In genomic region chr4:173168396-173169177, GRCh38 we compare ENCODE assay signal across 8 cellular contexts. TPM values are rescaled to one million over a fixed set of nuclear protein-coding genes. Genes with fewer than 3 reads are reported as not detected.
DNase-seq lines count a peak whose midpoint lies in the region; ATAC-seq and TF ChIP-seq lines count a peak whose summit lies in the region.

Gene GALNT7, plus strand, starts transcription at chr4:173168811. Its CDS starts 25 bp downstream, at chr4:173168836.

- H3K36me3 ChIP-seq in left lung: no peaks in the 10 kb centered on the region

- H3K27ac ChIP-seq in coronary artery (peak within 1 kb of the TSS; percentile 92 to 95), left lung (peak within 1 kb of the TSS; percentile 89 to 97)

- ATAC-seq in GM19035 (IDR thresholded peaks at IDR 0.05; ENCODE audit: unreplicated experiment) (peak; percentile 32), HG03280 (IDR thresholded peaks at IDR 0.05; ENCODE audit: unreplicated experiment) (peak; percentile 33), left lung (peak; percentile 83)

- no peaks in the 10 kb centered on the region for H3K9me3 ChIP-seq in left lung

- DNase-seq in AG20443 (ENCODE audit: low spot score): peak; percentile 80
- peak; percentile 53 for DNase-seq in NCI-H446 treated with DMSO at 0.1 percent for 48 hours (lab: John Stamatoyannopoulos, UW)
- peak; percentile 76 for DNase-seq in activated CD4-positive, alpha-beta T cell treated with anti-CD3 and anti-CD28 coated beads for 48 hours
- peak; percentile 78 for DNase-seq in coronary artery (ENCODE audit: low spot score)
- DNase-seq in left lung: peak; percentile 86 to 93
- DNase-seq in stimulated activated CD4-positive, alpha-beta T cell treated with anti-CD3 and anti-CD28 coated beads, Interleukin-4, amount 100 ng/mL, for 1 hour: peak; percentile 69

- no peak for TF ChIP-seq CTCF in coronary artery (IDR thresholded peaks at IDR 0.05)
- no peak for TF ChIP-seq CTCF in left lung (IDR thresholded peaks at IDR 0.05)

- intact Hi-C loops in left lung (cut with DNase I): no loop called here

- no peaks in the 10 kb centered on the region for H3K27me3 ChIP-seq in left lung

- peak within 1 kb of the TSS; percentile 81 for H3K4me3 ChIP-seq in coronary artery
- peak within 1 kb of the TSS; percentile 74 to 83 for H3K4me3 ChIP-seq in left lung

- H3K4me1 ChIP-seq in left lung: peaks cover 7 to 36% of the 10 kb centered on the region in 2 donors

RNA-seq across cellular contexts. Expression of gene GALNT7, which starts in this region (rescaled TPM):
- 10 to 100 TPM; 25.2 to 27.5 TPM for total RNA-seq in left lung

Comparison
In these comparisons a context has a peak if more than half of its experiments do, and no peak if none do; other contexts are left out.
1. Peak in every context shown above with its lines: DNase-seq, ATAC-seq, H3K4me3 ChIP-seq and H3K27ac ChIP-seq.
2. ATAC-seq: peak in every context shown above with its lines; median percentile 83 in left lung; 33 in HG03280; 32 in GM19035.